ENCODE assay signal across 8 cellular contexts in the genomic region with DNA sequence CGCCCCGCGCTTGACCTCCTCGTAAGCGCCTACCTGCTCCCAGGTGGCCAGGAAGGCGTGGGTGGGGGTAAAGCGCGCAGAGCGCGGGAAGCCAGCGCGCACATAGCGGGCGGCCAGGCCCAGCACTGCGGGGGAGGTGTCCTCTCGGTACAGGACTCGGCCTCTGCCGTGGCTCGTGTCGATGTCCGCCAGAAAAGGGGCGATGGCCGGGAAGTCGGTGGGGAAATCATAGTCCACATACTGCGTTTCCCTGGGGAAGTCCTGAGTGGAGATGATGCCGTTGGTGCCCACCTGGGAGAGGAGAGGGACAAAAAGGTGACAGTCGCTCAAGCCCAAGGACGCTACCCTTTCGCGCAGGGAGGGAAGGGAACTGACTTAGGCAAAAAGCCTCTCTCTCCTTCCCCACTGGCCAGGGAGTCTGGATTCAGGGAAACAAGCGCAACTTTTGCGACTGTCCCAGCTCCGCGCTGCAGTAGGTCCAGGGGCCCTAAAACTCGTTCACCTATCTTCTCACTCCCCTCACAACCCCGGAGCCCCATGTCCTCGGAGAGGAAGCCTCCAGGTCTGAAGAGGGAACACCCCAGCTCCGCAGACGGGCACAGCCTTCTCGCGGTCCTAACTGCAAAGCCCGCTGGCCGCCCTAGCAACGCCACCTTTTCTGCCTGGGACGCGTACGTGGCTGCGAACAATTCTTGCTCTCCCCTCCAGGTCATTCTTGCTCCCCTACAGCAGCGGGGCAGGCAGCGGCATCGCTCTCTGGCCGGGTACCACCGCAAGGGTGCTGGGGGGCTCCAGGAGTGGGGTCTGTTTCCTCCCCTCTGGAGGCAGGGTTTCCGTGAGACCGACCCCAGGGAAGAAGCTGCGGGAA.
A peak's percentile ranks its signal among the peaks of the same experiment; 100 is the strongest.
DNase-seq lines count a peak whose midpoint lies in the region; ATAC-seq and TF ChIP-seq lines count a peak whose summit lies in the region.

No MANE protein-coding gene starts in this region.

- ATAC-seq in GM21786 (IDR thresholded peaks at IDR 0.05; ENCODE audit: unreplicated experiment) = no peak

- POLR2A ChIA-PET in AG04449 (lab: Yijun Ruan, JAX) = interaction anchor here (0.9 to 2.5 kb wide), 12 partner anchors 9 to 70 kb away, joined by 3 to 15 read pairs (median 5); no protein-coding TSS in a partner anchor

- DNase-seq in AG04449 (ENCODE audit: low read depth, low spot score) = no peak
- DNase-seq in HFF-Myc (ENCODE audit: extremely low read depth, low read depth) = no peak
- no peak for DNase-seq in skeletal muscle cell (ENCODE audit: low read depth)
- no peak for DNase-seq in SW480 (ENCODE audit: low spot score)
- no peak for DNase-seq in NCI-H510A treated with DMSO at 0.1 percent for 48 hours (lab: John Stamatoyannopoulos, UW)

- no peaks in the 10 kb centered on the region for H3K9me3 Mint-ChIP-seq in activated naive CD8-positive, alpha-beta T cell (ENCODE audit: low read depth)

- peak overlapping the region; percentile 65 for H3K4me3 Mint-ChIP-seq in activated naive CD8-positive, alpha-beta T cell

- peaks cover 24% of the 10 kb centered on the region for H3K4me1 Mint-ChIP-seq in activated naive CD8-positive, alpha-beta T cell (ENCODE audit: low read depth)

- no peak overlapping the region for H3K27ac Mint-ChIP-seq in activated naive CD8-positive, alpha-beta T cell

- peak overlapping the region; percentile 88 for H3K4me3 ChIP-seq in AG04449 (ENCODE audit: low read depth, low read length)
- peak overlapping the region; percentile 84 for H3K4me3 ChIP-seq in HFF-Myc (replicated peaks; ENCODE audit: low read depth, low read length)
- H3K4me3 ChIP-seq in iPS-11a (ENCODE audit: low read depth, low read length) = peak overlapping the region; percentile 63
- H3K4me3 ChIP-seq in skeletal muscle cell (ENCODE audit: low read depth, low read length) = peak overlapping the region; percentile 86

- peaks cover 27% of the 10 kb centered on the region for H3K27me3 Mint-ChIP-seq in activated naive CD8-positive, alpha-beta T cell

- CTCF ChIA-PET in AG04449 (lab: Yijun Ruan, JAX) = interaction anchor here (1.0 to 5.3 kb wide), 5 partner anchors 13 to 73 kb away, joined by 3 to 35 read pairs (median 3); no protein-coding TSS in a partner anchor

- no peaks in the 10 kb centered on the region for H3K36me3 Mint-ChIP-seq in activated naive CD8-positive, alpha-beta T cell

- TF ChIP-seq CTCF in AG04449 (IDR thresholded peaks at IDR 0.05; ENCODE audit: insufficient read depth, low read length, missing control alignments) (no peak), HFF-Myc (IDR thresholded peaks at IDR 0.05; ENCODE audit: low read depth, low read length, missing control alignments) (no peak)
